1 cellular context compared by ENCODE assay signal in the genomic region with DNA sequence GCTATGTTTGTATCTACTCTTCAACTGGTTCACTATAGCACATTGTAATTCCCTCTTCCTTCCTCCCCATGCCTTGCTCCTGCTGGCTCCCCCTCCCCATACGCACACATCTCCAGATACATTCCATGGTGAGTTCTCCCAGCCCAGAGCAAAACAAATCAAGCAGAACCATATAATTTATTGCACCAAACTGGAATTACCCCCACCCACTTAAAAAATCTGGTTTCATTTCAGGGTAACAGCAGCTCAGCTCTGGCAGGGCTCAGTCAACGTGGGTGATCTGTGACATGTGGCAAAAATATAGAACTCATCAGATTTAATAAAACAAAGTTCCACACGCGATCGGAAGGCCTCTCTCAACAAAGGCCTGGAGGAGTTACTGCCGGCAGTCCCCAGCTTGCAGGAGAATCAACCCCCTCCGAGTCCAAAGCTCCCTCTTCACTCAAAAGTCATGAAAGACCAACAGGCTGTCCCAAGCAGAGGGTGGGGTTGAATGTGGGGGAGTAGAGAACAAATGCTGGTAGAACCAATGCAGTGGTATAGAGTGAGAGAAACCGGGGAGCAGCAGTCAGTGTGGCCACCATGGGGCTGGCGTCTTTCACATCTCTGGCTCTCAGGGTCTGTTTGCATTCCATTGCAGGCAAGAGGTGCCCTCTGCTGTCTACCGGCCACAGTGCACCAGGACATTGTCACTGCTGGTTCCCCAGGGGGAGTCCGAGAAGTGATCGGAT.
TF ChIP-seq lines count a peak whose summit lies in the region.

No MANE protein-coding gene starts in this region.

TF ChIP-seq in HEK293, 187 proteins besides CTCF, POLR2A, EP300 and RAD21 (continued from another document):
- TF ChIP-seq ZNF274 (IDR thresholded peaks at IDR 0.05; ENCODE audit: low read length), result no peak
- no peak for TF ChIP-seq ZNF274 (tag by site-specific recombination; IDR thresholded peaks at IDR 0.05; ENCODE audit: borderline replicate concordance)
- TF ChIP-seq SP7 (tag by site-specific recombination; IDR thresholded peaks at IDR 0.05), result peak; percentile 18; the same call in 1 of the 2 replicates
- TF ChIP-seq ZNF707 (tag by site-specific recombination; IDR thresholded peaks at IDR 0.05), result no peak
- no peak for TF ChIP-seq ZNF292 (tag by site-specific recombination; IDR thresholded peaks at IDR 0.05; ENCODE audit: borderline replicate concordance, low read depth)
- no peak for TF ChIP-seq ZBTB6 (tag by site-specific recombination; IDR thresholded peaks at IDR 0.05)
- no peak for TF ChIP-seq ZNF596 (tag by site-specific recombination; IDR thresholded peaks at IDR 0.05)
- no peak for TF ChIP-seq ZNF585B (tag by site-specific recombination; IDR thresholded peaks at IDR 0.05)
- TF ChIP-seq ZNF639 (tag by site-specific recombination; IDR thresholded peaks at IDR 0.05), result no peak
- TF ChIP-seq ZNF391 (tag by site-specific recombination; IDR thresholded peaks at IDR 0.05; ENCODE audit: borderline replicate concordance, low read depth), result no peak
- no peak for TF ChIP-seq SP2 (tag by site-specific recombination; IDR thresholded peaks at IDR 0.05)
- TF ChIP-seq KLF9 (tag by site-specific recombination; IDR thresholded peaks at IDR 0.05; ENCODE audit: low read depth), result no peak
- peak; percentile 42; the same call in 1 of the 2 replicates for TF ChIP-seq ZBTB48 (tag by site-specific recombination; IDR thresholded peaks at IDR 0.05)
- TF ChIP-seq ZNF518A (tag by site-specific recombination; conservative IDR thresholded peaks at IDR 0.05; ENCODE audit: low read depth), result peak; percentile 41; the same call in 1 of the 2 replicates
- TF ChIP-seq ZNF341 (tag by site-specific recombination; IDR thresholded peaks at IDR 0.05; ENCODE audit: low read depth), result 0 out of 2 replicates have a peak, but pooled peaks have one; percentile 12
- no peak for TF ChIP-seq ZNF785 (tag by site-specific recombination; IDR thresholded peaks at IDR 0.05)
- TF ChIP-seq, protein P1, sequence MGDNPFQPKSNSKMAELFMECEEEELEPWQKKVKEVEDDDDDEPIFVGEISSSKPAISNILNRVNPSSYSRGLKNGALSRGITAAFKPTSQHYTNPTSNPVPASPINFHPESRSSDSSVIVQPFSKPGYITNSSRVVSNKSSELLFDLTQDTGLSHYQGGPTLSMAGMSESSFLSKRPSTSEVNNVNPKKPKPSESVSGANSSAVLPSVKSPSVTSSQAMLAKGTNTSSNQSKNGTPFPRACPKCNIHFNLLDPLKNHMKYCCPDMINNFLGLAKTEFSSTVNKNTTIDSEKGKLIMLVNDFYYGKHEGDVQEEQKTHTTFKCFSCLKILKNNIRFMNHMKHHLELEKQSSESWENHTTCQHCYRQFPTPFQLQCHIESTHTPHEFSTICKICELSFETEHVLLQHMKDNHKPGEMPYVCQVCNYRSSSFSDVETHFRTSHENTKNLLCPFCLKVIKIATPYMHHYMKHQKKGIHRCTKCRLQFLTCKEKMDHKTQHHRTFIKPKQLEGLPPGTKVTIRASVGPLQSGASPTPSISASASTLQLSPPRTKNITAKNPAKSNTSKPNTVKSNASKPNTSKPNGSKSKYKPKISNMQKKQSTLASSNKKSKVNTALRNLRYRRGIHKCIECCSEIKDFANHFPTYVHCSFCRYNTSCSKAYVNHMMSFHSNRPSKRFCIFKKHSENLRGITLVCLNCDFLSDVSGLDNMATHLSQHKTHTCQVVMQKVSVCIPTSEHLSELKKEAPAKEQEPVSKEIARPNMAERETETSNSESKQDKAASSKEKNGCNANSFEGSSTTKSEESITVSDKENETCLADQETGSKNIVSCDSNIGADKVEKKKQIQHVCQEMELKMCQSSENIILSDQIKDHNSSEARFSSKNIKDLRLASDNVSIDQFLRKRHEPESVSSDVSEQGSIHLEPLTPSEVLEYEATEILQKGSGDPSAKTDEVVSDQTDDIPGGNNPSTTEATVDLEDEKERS (tag by site-specific recombination; IDR thresholded peaks at IDR 0.05), result no peak
- TF ChIP-seq, protein P2, sequence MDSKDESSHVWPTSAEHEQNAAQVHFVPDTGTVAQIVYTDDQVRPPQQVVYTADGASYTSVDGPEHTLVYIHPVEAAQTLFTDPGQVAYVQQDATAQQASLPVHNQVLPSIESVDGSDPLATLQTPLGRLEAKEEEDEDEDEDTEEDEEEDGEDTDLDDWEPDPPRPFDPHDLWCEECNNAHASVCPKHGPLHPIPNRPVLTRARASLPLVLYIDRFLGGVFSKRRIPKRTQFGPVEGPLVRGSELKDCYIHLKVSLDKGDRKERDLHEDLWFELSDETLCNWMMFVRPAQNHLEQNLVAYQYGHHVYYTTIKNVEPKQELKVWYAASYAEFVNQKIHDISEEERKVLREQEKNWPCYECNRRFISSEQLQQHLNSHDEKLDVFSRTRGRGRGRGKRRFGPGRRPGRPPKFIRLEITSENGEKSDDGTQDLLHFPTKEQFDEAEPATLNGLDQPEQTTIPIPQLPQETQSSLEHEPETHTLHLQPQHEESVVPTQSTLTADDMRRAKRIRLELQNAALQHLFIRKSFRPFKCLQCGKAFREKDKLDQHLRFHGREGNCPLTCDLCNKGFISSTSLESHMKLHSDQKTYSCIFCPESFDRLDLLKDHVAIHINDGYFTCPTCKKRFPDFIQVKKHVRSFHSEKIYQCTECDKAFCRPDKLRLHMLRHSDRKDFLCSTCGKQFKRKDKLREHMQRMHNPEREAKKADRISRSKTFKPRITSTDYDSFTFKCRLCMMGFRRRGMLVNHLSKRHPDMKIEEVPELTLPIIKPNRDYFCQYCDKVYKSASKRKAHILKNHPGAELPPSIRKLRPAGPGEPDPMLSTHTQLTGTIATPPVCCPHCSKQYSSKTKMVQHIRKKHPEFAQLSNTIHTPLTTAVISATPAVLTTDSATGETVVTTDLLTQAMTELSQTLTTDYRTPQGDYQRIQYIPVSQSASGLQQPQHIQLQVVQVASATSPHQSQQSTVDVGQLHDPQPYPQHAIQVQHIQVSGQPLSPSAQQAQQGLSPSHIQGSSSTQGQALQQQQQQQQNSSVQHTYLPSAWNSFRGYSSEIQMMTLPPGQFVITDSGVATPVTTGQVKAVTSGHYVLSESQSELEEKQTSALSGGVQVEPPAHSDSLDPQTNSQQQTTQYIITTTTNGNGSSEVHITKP (tag by site-specific recombination; IDR thresholded peaks at IDR 0.05), result peak; percentile 77
- TF ChIP-seq ZNF777 (tag by site-specific recombination; IDR thresholded peaks at IDR 0.05; ENCODE audit: borderline replicate concordance), result no peak
- no peak for TF ChIP-seq ZNF776 (tag by site-specific recombination; IDR thresholded peaks at IDR 0.05; ENCODE audit: borderline replicate concordance)
- no peak for TF ChIP-seq ZNF133 (tag by site-specific recombination; IDR thresholded peaks at IDR 0.05)
- no peak for TF ChIP-seq ZNF23 (tag by site-specific recombination; IDR thresholded peaks at IDR 0.05; ENCODE audit: borderline replicate concordance)
- TF ChIP-seq ZNF174 (tag by site-specific recombination; IDR thresholded peaks at IDR 0.05), result no peak
- TF ChIP-seq ZNF335 (tag by site-specific recombination; conservative IDR thresholded peaks at IDR 0.05), result peak; percentile 44
- TF ChIP-seq ATF2 (tag by site-specific recombination; IDR thresholded peaks at IDR 0.05; ENCODE audit: low read depth), result no peak
- no peak for TF ChIP-seq ZNF311 (tag by site-specific recombination; IDR thresholded peaks at IDR 0.05; ENCODE audit: borderline replicate concordance)
- no peak for TF ChIP-seq SETDB1 (IDR thresholded peaks at IDR 0.05; ENCODE audit: insufficient read length, low read length)
